17 cellular contexts compared by ENCODE assay signal in genomic region chr3:71144525-71145253, GRCh38.
DNase-seq lines count a peak whose midpoint lies in the region; ATAC-seq and TF ChIP-seq lines count a peak whose summit lies in the region.
"Had no signal": no experiment of that assay in that cellular context is flagged by ENCODE, and none has a peak within 500 bp of the region (broad histone marks: within the 10 kb centered on the region; RNA-seq: fewer than 3 reads in every experiment).

No MANE protein-coding gene starts in this region.

- no peak overlapping the region for H3K4me3 Mint-ChIP-seq in GM23338
- no peak overlapping the region for H3K4me3 Mint-ChIP-seq in stimulated activated naive B cell treated with anti-CD40 and anti-IgM and Interleukin-4, amounts not matched to agents 10 μg/mL and 1 μg/mL and 100 μg/mL, for 72 hours
- no peak overlapping the region for H3K4me3 Mint-ChIP-seq in T-helper 2 cell treated with Interferon-gamma antibody and Interleukin-4, amounts not matched to agents 5 μg/mL and 100 μg/mL, for 36 hours

- intact Hi-C loops in Right ventricle myocardium superior (cut with DNase I) = no loop called here

- H3K4me1 ChIP-seq in GM23338 (ENCODE audit: insufficient read depth) = peaks cover 17% of the 10 kb centered on the region
- H3K4me1 ChIP-seq in RWPE2 (ENCODE audit: insufficient read depth, poor library complexity, severe bottlenecking) = peaks cover 2% of the 10 kb centered on the region
- H3K4me1 ChIP-seq in esophagus (ENCODE audit: control insufficient read depth in 2 of 2, insufficient read depth in 2 of 2, low read length in 1 of 2) = peaks cover 2 to 4% of the 10 kb centered on the region in 2 donors
- H3K4me1 ChIP-seq: left lung, parathyroid adenoma had no signal

- H3K4me1 Mint-ChIP-seq in GM23338 = peaks cover 34% of the 10 kb centered on the region
- H3K4me1 Mint-ChIP-seq in stimulated activated naive B cell treated with anti-CD40 and anti-IgM and Interleukin-4, amounts not matched to agents 10 μg/mL and 1 μg/mL and 100 μg/mL, for 72 hours = peaks cover 35 to 51% of the 10 kb centered on the region in 2 donors
- peaks cover 17% of the 10 kb centered on the region for H3K4me1 Mint-ChIP-seq in T-helper 2 cell treated with Interferon-gamma antibody and Interleukin-4, amounts not matched to agents 5 μg/mL and 100 μg/mL, for 36 hours (ENCODE audit: low read depth)

- H3K4me3 ChIP-seq in GM23338 = no peak overlapping the region
- H3K4me3 ChIP-seq in RWPE2 (ENCODE audit: severe bottlenecking) = no peak overlapping the region
- no peak overlapping the region for H3K4me3 ChIP-seq in esophagus (ENCODE audit: low read depth in 1 of 2, low read length in 2 of 2)
- H3K4me3 ChIP-seq: colonic mucosa, left lung, SK-N-MC had no signal

- TF ChIP-seq CTCF in GM23338 (conservative IDR thresholded peaks at IDR 0.05; ENCODE audit: low read depth in 2 of 2) (no peak), RWPE2 (IDR thresholded peaks at IDR 0.05; ENCODE audit: poor library complexity, severe bottlenecking) (no peak)

- no peaks in the 10 kb centered on the region; the same call in 2 of the 3 replicates for H3K36me3 Mint-ChIP-seq in GM23338 (ENCODE audit: low read depth)
- peaks cover 30 to 35% of the 10 kb centered on the region in 2 donors for H3K36me3 Mint-ChIP-seq in stimulated activated naive B cell treated with anti-CD40 and anti-IgM and Interleukin-4, amounts not matched to agents 10 μg/mL and 1 μg/mL and 100 μg/mL, for 72 hours
- peaks cover 8% of the 10 kb centered on the region for H3K36me3 Mint-ChIP-seq in T-helper 2 cell treated with Interferon-gamma antibody and Interleukin-4, amounts not matched to agents 5 μg/mL and 100 μg/mL, for 36 hours (ENCODE audit: low read depth)

- no peaks in the 10 kb centered on the region for H3F3A ChIP-seq in GM23338 (replicated peaks; ENCODE audit: low read depth)

- no peaks in the 10 kb centered on the region for H3K9me2 ChIP-seq in GM23338 (ENCODE audit: insufficient read depth)

- no peaks in the 10 kb centered on the region for H3K79me2 ChIP-seq in GM23338 (replicated peaks; ENCODE audit: insufficient read depth)

- H2AFZ ChIP-seq in GM23338 = no peak overlapping the region
- H2AFZ ChIP-seq: parathyroid adenoma had no signal

- H3K27ac ChIP-seq in GM23338 (ENCODE audit: low read depth) (no peak overlapping the region), RWPE2 (ENCODE audit: poor library complexity, severe bottlenecking) (no peak overlapping the region), esophagus (ENCODE audit: low read depth in 2 of 2, low read length in 1 of 2) (peak overlapping the region; percentile 33 to 38)
- H3K27ac ChIP-seq: colonic mucosa, left lung, parathyroid adenoma, SK-N-MC had no signal

- H3K36me3 ChIP-seq in GM23338 (ENCODE audit: insufficient read depth) (no peaks in the 10 kb centered on the region), RWPE2 (ENCODE audit: low read depth) (no peaks in the 10 kb centered on the region), esophagus (ENCODE audit: control insufficient read depth in 2 of 2, insufficient read depth in 2 of 2, low read length in 1 of 2) (no peaks in the 10 kb centered on the region)
- H3K36me3 ChIP-seq: colonic mucosa, left lung had no signal

- no peak for ATAC-seq in GM23338
- ATAC-seq in RWPE2 (ENCODE audit: low read depth) = peak; percentile 23; the same call in 1 of the 3 replicates
- ATAC-seq in stimulated activated naive B cell treated with anti-CD40 and anti-IgM and Interleukin-4, amounts not matched to agents 10 μg/mL and 1 μg/mL and 100 μg/mL, for 72 hours (replicated peaks) = peak; percentile 68 to 71
- ATAC-seq in Right ventricle myocardium superior (ENCODE audit: poor library complexity) = no peak
- ATAC-seq: left lung had no signal

- no peak for DNase-seq in GM23338 (ENCODE audit: low spot score)
- no peak for DNase-seq in RWPE2 (ENCODE audit: low spot score)
- no peak for DNase-seq in stimulated activated naive B cell treated with anti-CD40 and anti-IgM and Interleukin-4, amounts not matched to agents 10 μg/mL and 1 μg/mL and 100 μg/mL, for 72 hours
- DNase-seq in RPMI8226 = no peak
- no peak for DNase-seq in T-helper 2 cell treated with Interferon-gamma antibody and Interleukin-4, amounts not matched to agents 5 μg/mL and 100 μg/mL, for 36 hours (ENCODE audit: low spot score)
- no peak for DNase-seq in Right ventricle myocardium superior
- DNase-seq: colonic mucosa; KG1; left lung; NCI-H1092; NCI-H2081 treated with DMSO at 0.1 percent for 48 hours; NCI-H526 treated with DMSO at 0.1 percent for 48 hours; OCI-M1; stimulated activated CD4-positive, alpha-beta T cell treated with anti-CD3 and anti-CD28 coated beads, Interleukin-2, amount 100 ng/mL, for 48 hours had no signal

- peaks cover 5% of the 10 kb centered on the region for H3K27me3 Mint-ChIP-seq in GM23338 (ENCODE audit: insufficient read depth, low read depth, poor library complexity)
- H3K27me3 Mint-ChIP-seq in stimulated activated naive B cell treated with anti-CD40 and anti-IgM and Interleukin-4, amounts not matched to agents 10 μg/mL and 1 μg/mL and 100 μg/mL, for 72 hours = no peaks in the 10 kb centered on the region
- H3K27me3 Mint-ChIP-seq in T-helper 2 cell treated with Interferon-gamma antibody and Interleukin-4, amounts not matched to agents 5 μg/mL and 100 μg/mL, for 36 hours (ENCODE audit: low read depth) = no peaks in the 10 kb centered on the region

- H3K27me3 ChIP-seq in GM23338 (ENCODE audit: insufficient read depth) (no peaks in the 10 kb centered on the region), RWPE2 (ENCODE audit: insufficient read depth, poor library complexity, severe bottlenecking) (no peaks in the 10 kb centered on the region), esophagus (ENCODE audit: control insufficient read depth in 1 of 2, insufficient read depth in 2 of 2, low read length in 2 of 2) (no peaks in the 10 kb centered on the region)
- H3K27me3 ChIP-seq: colonic mucosa, left lung had no signal

- WGBS in esophagus, 2 donors = 72 to 83% methylated on average over 9 of the region's 9 CpGs

- H4K20me1 ChIP-seq in GM23338 (replicated peaks; ENCODE audit: insufficient read depth) = no peaks in the 10 kb centered on the region

- no peaks in the 10 kb centered on the region for H3K9me3 Mint-ChIP-seq in GM23338
- H3K9me3 Mint-ChIP-seq in stimulated activated naive B cell treated with anti-CD40 and anti-IgM and Interleukin-4, amounts not matched to agents 10 μg/mL and 1 μg/mL and 100 μg/mL, for 72 hours = peaks cover 3 to 4% of the 10 kb centered on the region in 2 donors
- no peaks in the 10 kb centered on the region for H3K9me3 Mint-ChIP-seq in T-helper 2 cell treated with Interferon-gamma antibody and Interleukin-4, amounts not matched to agents 5 μg/mL and 100 μg/mL, for 36 hours

- peak overlapping the region; percentile 5; the same call in 1 of the 2 replicates for H3K27ac Mint-ChIP-seq in GM23338
- peak overlapping the region; percentile 73 for H3K27ac Mint-ChIP-seq in stimulated activated naive B cell treated with anti-CD40 and anti-IgM and Interleukin-4, amounts not matched to agents 10 μg/mL and 1 μg/mL and 100 μg/mL, for 72 hours
- H3K27ac Mint-ChIP-seq in T-helper 2 cell treated with Interferon-gamma antibody and Interleukin-4, amounts not matched to agents 5 μg/mL and 100 μg/mL, for 36 hours = no peak overlapping the region

- H3K9me3 ChIP-seq in RWPE2 (ENCODE audit: severe bottlenecking) = no peaks in the 10 kb centered on the region
- H3K9me3 ChIP-seq in esophagus (ENCODE audit: control insufficient read depth in 2 of 2, insufficient read depth in 1 of 2, low read depth in 1 of 2, low read length in 1 of 2) = no peaks in the 10 kb centered on the region
- H3K9me3 ChIP-seq: colonic mucosa, left lung had no signal

- H3K4me2 ChIP-seq in GM23338 = no peak overlapping the region

TF ChIP-seq in GM23338, 12 proteins besides CTCF, POLR2A, EP300 and RAD21 (continues in another document):
- no peak for TF ChIP-seq NANOG (IDR thresholded peaks at IDR 0.05; ENCODE audit: borderline replicate concordance)
- TF ChIP-seq POLR2AphosphoS5 (IDR thresholded peaks at IDR 0.05; ENCODE audit: low read depth) = no peak

Comparison
In these comparisons a context has a peak if more than half of its experiments do, and no peak if none do; other contexts are left out.
1. ATAC-seq: peak in RWPE2 (single experiment) and stimulated activated naive B cell treated with anti-CD40 and anti-IgM and Interleukin-4, amounts not matched to agents 10 μg/mL and 1 μg/mL and 100 μg/mL, for 72 hours (2 of 2); none in GM23338 (single experiment) and Right ventricle myocardium superior (single experiment).
2. H3K27ac ChIP-seq: peak in esophagus (2 of 2); none in GM23338 (single experiment) and RWPE2 (single experiment).